Comparison of ENCODE assay signal across 1 cellular context in the genomic region with DNA sequence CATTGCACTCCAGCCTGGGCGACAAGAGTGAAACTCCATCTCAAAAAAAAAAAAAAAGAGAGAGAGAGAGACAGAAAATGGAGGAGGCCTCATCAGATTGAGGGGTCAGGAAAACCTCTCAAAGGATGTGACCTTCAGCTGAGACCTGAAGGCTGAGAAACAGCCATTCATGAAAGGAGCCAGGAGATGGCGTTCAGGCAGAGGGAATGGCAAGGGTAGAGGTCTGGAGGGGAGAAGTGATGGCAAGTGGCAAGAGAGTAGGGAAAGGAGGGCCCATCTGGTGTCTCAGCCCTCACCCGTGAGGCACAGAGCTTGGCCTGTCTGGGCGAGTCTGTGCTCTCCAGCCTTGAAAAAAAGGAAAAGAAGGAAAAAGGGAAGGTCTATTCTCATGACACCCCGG.
TF ChIP-seq lines count a peak whose summit lies in the region.

No MANE protein-coding gene starts in this region.

TF ChIP-seq in GM23338, 12 proteins besides CTCF, POLR2A, EP300 and RAD21 (continued from another document):
- TF ChIP-seq, protein P1, sequence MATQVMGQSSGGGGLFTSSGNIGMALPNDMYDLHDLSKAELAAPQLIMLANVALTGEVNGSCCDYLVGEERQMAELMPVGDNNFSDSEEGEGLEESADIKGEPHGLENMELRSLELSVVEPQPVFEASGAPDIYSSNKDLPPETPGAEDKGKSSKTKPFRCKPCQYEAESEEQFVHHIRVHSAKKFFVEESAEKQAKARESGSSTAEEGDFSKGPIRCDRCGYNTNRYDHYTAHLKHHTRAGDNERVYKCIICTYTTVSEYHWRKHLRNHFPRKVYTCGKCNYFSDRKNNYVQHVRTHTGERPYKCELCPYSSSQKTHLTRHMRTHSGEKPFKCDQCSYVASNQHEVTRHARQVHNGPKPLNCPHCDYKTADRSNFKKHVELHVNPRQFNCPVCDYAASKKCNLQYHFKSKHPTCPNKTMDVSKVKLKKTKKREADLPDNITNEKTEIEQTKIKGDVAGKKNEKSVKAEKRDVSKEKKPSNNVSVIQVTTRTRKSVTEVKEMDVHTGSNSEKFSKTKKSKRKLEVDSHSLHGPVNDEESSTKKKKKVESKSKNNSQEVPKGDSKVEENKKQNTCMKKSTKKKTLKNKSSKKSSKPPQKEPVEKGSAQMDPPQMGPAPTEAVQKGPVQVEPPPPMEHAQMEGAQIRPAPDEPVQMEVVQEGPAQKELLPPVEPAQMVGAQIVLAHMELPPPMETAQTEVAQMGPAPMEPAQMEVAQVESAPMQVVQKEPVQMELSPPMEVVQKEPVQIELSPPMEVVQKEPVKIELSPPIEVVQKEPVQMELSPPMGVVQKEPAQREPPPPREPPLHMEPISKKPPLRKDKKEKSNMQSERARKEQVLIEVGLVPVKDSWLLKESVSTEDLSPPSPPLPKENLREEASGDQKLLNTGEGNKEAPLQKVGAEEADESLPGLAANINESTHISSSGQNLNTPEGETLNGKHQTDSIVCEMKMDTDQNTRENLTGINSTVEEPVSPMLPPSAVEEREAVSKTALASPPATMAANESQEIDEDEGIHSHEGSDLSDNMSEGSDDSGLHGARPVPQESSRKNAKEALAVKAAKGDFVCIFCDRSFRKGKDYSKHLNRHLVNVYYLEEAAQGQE (IDR thresholded peaks at IDR 0.05; ENCODE audit: unreplicated experiment): no peak
- TF ChIP-seq POLR2AphosphoS5 (IDR thresholded peaks at IDR 0.05; ENCODE audit: low read depth) (no peak), CREB1 (CRISPR knock-in tag; IDR thresholded peaks at IDR 0.05; ENCODE audit: low read depth) (no peak), JUNB (IDR thresholded peaks at IDR 0.05; ENCODE audit: unreplicated experiment) (no peak), EZH2phosphoT487 (IDR thresholded peaks at IDR 0.05; ENCODE audit: unreplicated experiment) (no peak), ZNF331 (CRISPR knock-in tag; IDR thresholded peaks at IDR 0.05; ENCODE audit: low read depth) (no peak), NANOG (IDR thresholded peaks at IDR 0.05; ENCODE audit: borderline replicate concordance) (no peak)
- TF ChIP-seq, protein P2, sequence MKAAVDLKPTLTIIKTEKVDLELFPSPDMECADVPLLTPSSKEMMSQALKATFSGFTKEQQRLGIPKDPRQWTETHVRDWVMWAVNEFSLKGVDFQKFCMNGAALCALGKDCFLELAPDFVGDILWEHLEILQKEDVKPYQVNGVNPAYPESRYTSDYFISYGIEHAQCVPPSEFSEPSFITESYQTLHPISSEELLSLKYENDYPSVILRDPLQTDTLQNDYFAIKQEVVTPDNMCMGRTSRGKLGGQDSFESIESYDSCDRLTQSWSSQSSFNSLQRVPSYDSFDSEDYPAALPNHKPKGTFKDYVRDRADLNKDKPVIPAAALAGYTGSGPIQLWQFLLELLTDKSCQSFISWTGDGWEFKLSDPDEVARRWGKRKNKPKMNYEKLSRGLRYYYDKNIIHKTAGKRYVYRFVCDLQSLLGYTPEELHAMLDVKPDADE (IDR thresholded peaks at IDR 0.05): no peak
